1 cellular context compared by ENCODE assay signal in genomic region chr14:24296341-24297157, GRCh38.
TF ChIP-seq lines count a peak whose summit lies in the region.

No MANE protein-coding gene starts in this region.

TF ChIP-seq in HEK293, 187 proteins besides CTCF, POLR2A, EP300 and RAD21 (continued from another document):
- no peak for TF ChIP-seq ZBTB49 (tag by site-specific recombination; IDR thresholded peaks at IDR 0.05; ENCODE audit: low read depth)
- no peak for TF ChIP-seq ZFP41 (tag by site-specific recombination; IDR thresholded peaks at IDR 0.05; ENCODE audit: borderline replicate concordance)
- 0 out of 2 replicates have a peak, but pooled peaks have one; percentile 15 for TF ChIP-seq ZFP69B (tag by site-specific recombination; IDR thresholded peaks at IDR 0.05)
- TF ChIP-seq ZNF292 (tag by site-specific recombination; IDR thresholded peaks at IDR 0.05; ENCODE audit: borderline replicate concordance, low read depth), result peak; percentile 7; the same call in 1 of the 2 replicates
- TF ChIP-seq ZEB2 (tag by site-specific recombination; IDR thresholded peaks at IDR 0.05), result peak; percentile 54; the same call in 1 of the 2 replicates
- peak; percentile 66 for TF ChIP-seq ZNF600 (tag by site-specific recombination; IDR thresholded peaks at IDR 0.05)
